13 cellular contexts compared by ENCODE assay signal in genomic region chr11:7004482-7004881, GRCh38. TPM values are rescaled to one million over a fixed set of nuclear protein-coding genes. Genes with fewer than 3 reads are reported as not detected.
DNase-seq lines count a peak whose midpoint lies in the region; ATAC-seq and TF ChIP-seq lines count a peak whose summit lies in the region.
"Had no signal": no experiment of that assay in that cellular context is flagged by ENCODE, and none has a peak within 500 bp of the region (broad histone marks: within the 10 kb centered on the region; RNA-seq: fewer than 3 reads in every experiment).

No MANE protein-coding gene starts in this region.

- intact Hi-C loops in thyroid gland (cut with DNase I): no loop called here

- WGBS in thyroid gland, 2 donors: 62 to 76% methylated on average over 3 of the region's 3 CpGs

- no peaks in the 10 kb centered on the region for H3K9me3 ChIP-seq in thyroid gland

- peaks cover 0 to 16% of the 10 kb centered on the region in 2 donors for H3K36me3 ChIP-seq in thyroid gland

- no peak overlapping the region for H3K27ac ChIP-seq in thyroid gland

- no peaks in the 10 kb centered on the region for H3K4me1 ChIP-seq in thyroid gland

- no peak overlapping the region for H3K4me3 ChIP-seq in GM12865 (ENCODE audit: low read depth, low read length)
- no peak overlapping the region for H3K4me3 ChIP-seq in thyroid gland (replicated peaks in 1 of 3)

- TF ChIP-seq CTCF in GM12865 (IDR thresholded peaks at IDR 0.05; ENCODE audit: insufficient read depth, low read depth, low read length, missing control alignments): no peak
- no peak for TF ChIP-seq CTCF in thyroid gland (IDR thresholded peaks at IDR 0.05)

- H3K27me3 ChIP-seq in thyroid gland: no peaks in the 10 kb centered on the region

- ATAC-seq in HG02973 (IDR thresholded peaks at IDR 0.05; ENCODE audit: unreplicated experiment): peak; percentile 58
- peak; percentile 46; the same call in 2 of the 3 replicates for ATAC-seq in SK-N-SH treated with all-trans-retinoic acid at 6 μM for 48 hours
- ATAC-seq in HG03159 (IDR thresholded peaks at IDR 0.05; ENCODE audit: unreplicated experiment): no peak
- ATAC-seq: activated CD4-positive, CD25-positive, alpha-beta regulatory T cell treated with anti-CD3 and anti-CD28 coated beads, Interleukin-2, amount 50 U/mL, for 24 hours had no signal

- no peak for TF ChIP-seq POLR2A in thyroid gland (IDR thresholded peaks at IDR 0.05)

- DNase-seq in GM12865 (ENCODE audit: low read depth) (peak; percentile 40), medulla oblongata (ENCODE audit: extremely low spot score) (peak; percentile 24), thyroid gland (no peak), GM19238 (ENCODE audit: insufficient read length, low spot score) (no peak), NCI-H226 (no peak)
- DNase-seq: activated naive CD4-positive, alpha-beta T cell treated with anti-CD3 and anti-CD28 coated beads for 36 hours; effector memory CD4-positive, alpha-beta T cell; kidney glomerular epithelial cell; NCI-H524 treated with DMSO at 0.1 percent for 48 hours had no signal

TF ChIP-seq in SK-N-SH treated with all-trans-retinoic acid at 6 μM for 48 hours, 23 proteins besides CTCF, POLR2A, EP300 and RAD21:
- TF ChIP-seq ZFP30 (CRISPR knock-in tag; IDR thresholded peaks at IDR 0.05) (no peak), ZNF8 (CRISPR knock-in tag; IDR thresholded peaks at IDR 0.05) (no peak), TSHZ2 (CRISPR knock-in tag; IDR thresholded peaks at IDR 0.05) (no peak), ZC3H10 (CRISPR knock-in tag; IDR thresholded peaks at IDR 0.05) (no peak), TOX (CRISPR knock-in tag; IDR thresholded peaks at IDR 0.05; ENCODE audit: borderline replicate concordance) (no peak), GLIS3 (CRISPR knock-in tag; IDR thresholded peaks at IDR 0.05) (no peak), PATZ1 (CRISPR knock-in tag; IDR thresholded peaks at IDR 0.05; ENCODE audit: borderline replicate concordance) (no peak), CREB5 (CRISPR knock-in tag; IDR thresholded peaks at IDR 0.05; ENCODE audit: low read depth) (no peak), PPARA (CRISPR knock-in tag; IDR thresholded peaks at IDR 0.05; ENCODE audit: borderline replicate concordance) (no peak), POU6F1 (CRISPR knock-in tag; IDR thresholded peaks at IDR 0.05; ENCODE audit: borderline replicate concordance, low read depth) (no peak), SNAI2 (CRISPR knock-in tag; IDR thresholded peaks at IDR 0.05) (no peak), TCF4 (CRISPR knock-in tag; IDR thresholded peaks at IDR 0.05; ENCODE audit: borderline replicate concordance) (no peak), BACH2 (CRISPR knock-in tag; IDR thresholded peaks at IDR 0.05; ENCODE audit: borderline replicate concordance) (no peak), ARNTL (CRISPR knock-in tag; IDR thresholded peaks at IDR 0.05; ENCODE audit: borderline replicate concordance, low read depth) (no peak), ZFP3 (CRISPR knock-in tag; IDR thresholded peaks at IDR 0.05) (no peak), CSRNP3 (CRISPR knock-in tag; IDR thresholded peaks at IDR 0.05) (no peak), ESRRG (CRISPR knock-in tag; IDR thresholded peaks at IDR 0.05) (no peak), ISL1 (CRISPR knock-in tag; IDR thresholded peaks at IDR 0.05) (no peak)

RNA-seq across cellular contexts. Expression of gene ZNF214, which starts 15.7 kb away (rescaled TPM):
- total RNA-seq in thyroid gland: 1 to 10 TPM; 5.1 to 8.1 (median 6.7) TPM
- total RNA-seq: activated naive CD4-positive, alpha-beta T cell treated with anti-CD3 and anti-CD28 coated beads for 36 hours had no signal

RNA-seq across cellular contexts. Expression of gene NLRP14, which starts 15.8 kb away (rescaled TPM):
- under 1 TPM in 2 of 4 donors, not detected in 2; 0.11 to 0.15 TPM for total RNA-seq in thyroid gland
- total RNA-seq: activated naive CD4-positive, alpha-beta T cell treated with anti-CD3 and anti-CD28 coated beads for 36 hours had no signal

Comparison
In these comparisons a context has a peak if more than half of its experiments do, and no peak if none do; other contexts are left out.
1. DNase-seq: peak in GM12865 (single experiment) and medulla oblongata (single experiment); none in thyroid gland (0 of 2), GM19238 (single experiment) and NCI-H226 (single experiment).